In genomic region chr12:53752192-53752601, GRCh38 we compare ENCODE assay signal across 16 cellular contexts. TPM values are rescaled to one million over a fixed set of nuclear protein-coding genes. Genes with fewer than 3 reads are reported as not detected.
DNase-seq lines count a peak whose midpoint lies in the region; ATAC-seq and TF ChIP-seq lines count a peak whose summit lies in the region.
"Had no signal": no experiment of that assay in that cellular context is flagged by ENCODE, and none has a peak within 500 bp of the region (broad histone marks: within the 10 kb centered on the region; RNA-seq: fewer than 3 reads in every experiment).

No MANE protein-coding gene starts in this region.

- peak overlapping the region; percentile 68 for H3K9ac ChIP-seq in neural cell (ENCODE audit: low read length)

- TF ChIP-seq CTCF in cardiac muscle cell (IDR thresholded peaks at IDR 0.05; ENCODE audit: low read depth, low read length) (no peak), neural cell (IDR thresholded peaks at IDR 0.05; ENCODE audit: poor library complexity, severe bottlenecking) (no peak), uterus (IDR thresholded peaks at IDR 0.05) (no peak)

- H3K36me3 ChIP-seq in cardiac muscle cell, result no peaks in the 10 kb centered on the region
- H3K36me3 ChIP-seq in ectodermal cell (ENCODE audit: control insufficient read depth, insufficient read depth, low read length), result no peaks in the 10 kb centered on the region
- no peaks in the 10 kb centered on the region for H3K36me3 ChIP-seq in neural cell (ENCODE audit: insufficient read depth, low read length)
- H3K36me3 ChIP-seq in uterus, result no peaks in the 10 kb centered on the region

- H3K9me3 ChIP-seq in cardiac muscle cell (ENCODE audit: low read depth), result no peaks in the 10 kb centered on the region
- H3K9me3 ChIP-seq in ectodermal cell (ENCODE audit: control insufficient read depth, low read length), result no peaks in the 10 kb centered on the region
- no peaks in the 10 kb centered on the region for H3K9me3 ChIP-seq in neural cell (ENCODE audit: low read length)
- no peaks in the 10 kb centered on the region for H3K9me3 ChIP-seq in uterus

- no peak for TF ChIP-seq POLR2A in uterus (IDR thresholded peaks at IDR 0.05)

- ATAC-seq in left cardiac atrium (no peak), HG03139 (IDR thresholded peaks at IDR 0.05; ENCODE audit: unreplicated experiment) (no peak)

- H2AFZ ChIP-seq in neural cell (ENCODE audit: low read depth, low read length), result no peak overlapping the region

- WGBS in ectodermal cell, 2 experiments, result 28% methylated on average over 13 of the region's 13 CpGs

- H3K4me1 ChIP-seq in cardiac muscle cell (ENCODE audit: low read depth), result no peaks in the 10 kb centered on the region
- H3K4me1 ChIP-seq in ectodermal cell (ENCODE audit: control insufficient read depth, insufficient read depth, low read length), result peaks cover 30% of the 10 kb centered on the region
- H3K4me1 ChIP-seq in uterus, result no peaks in the 10 kb centered on the region

- H4K20me1 ChIP-seq in neural cell (ENCODE audit: insufficient read depth), result no peaks in the 10 kb centered on the region

- peaks cover 93% of the 10 kb centered on the region for H3K27me3 ChIP-seq in cardiac muscle cell
- peaks cover 89% of the 10 kb centered on the region for H3K27me3 ChIP-seq in ectodermal cell (ENCODE audit: control insufficient read depth, insufficient read depth, low read length, poor library complexity, severe bottlenecking)
- H3K27me3 ChIP-seq in neural cell (ENCODE audit: insufficient read depth, low read depth, low read length), result peaks cover 22% of the 10 kb centered on the region
- H3K27me3 ChIP-seq in uterus, result no peaks in the 10 kb centered on the region

- H3F3A ChIP-seq in neural cell (ENCODE audit: insufficient read depth, low read length, poor library complexity, severe bottlenecking), result peaks cover 13% of the 10 kb centered on the region

- TF ChIP-seq EP300 in neural cell (conservative IDR thresholded peaks at IDR 0.05; ENCODE audit: poor library complexity, severe bottlenecking), result no peak

- H3K4me3 ChIP-seq in cardiac muscle cell (peak overlapping the region; percentile 41), ectodermal cell (ENCODE audit: insufficient read depth, low read depth, low read length) (peak overlapping the region; percentile 42), neural cell (ENCODE audit: low read length) (peak overlapping the region; percentile 51), uterus (peak overlapping the region; percentile 52 to 53)

- no peak for TF ChIP-seq RAD21 in neural cell (conservative IDR thresholded peaks at IDR 0.05)

- DNase-seq in cardiac muscle cell (ENCODE audit: low read depth in 1 of 2, low spot score in 1 of 2) (no peak), left cardiac atrium (no peak), uterus (no peak), COLO829 (ENCODE audit: low spot score) (no peak), kidney tubule cell (ENCODE audit: low spot score) (no peak)
- DNase-seq: ACHN, HCEC 1CT, NCI-H1436 treated with DMSO at 0.1 percent for 48 hours, NCI-H524 treated with DMSO at 0.1 percent for 48 hours had no signal

- H3K27ac ChIP-seq in cardiac muscle cell (no peak overlapping the region), ectodermal cell (ENCODE audit: insufficient read depth, low read depth, low read length, poor library complexity, severe bottlenecking) (no peak overlapping the region), neural cell (ENCODE audit: low read length) (peak overlapping the region; percentile 95), uterus (peak overlapping the region in 1 of 2 donors; percentile 55)

- H3K4me2 ChIP-seq in neural cell (ENCODE audit: low read length), result no peak overlapping the region

- intact Hi-C loops in left cardiac atrium (cut with DNase I) (no loop called here), uterus (cut with DNase I; ENCODE audit: low total_unique reads) (no loop called here)

- no peaks in the 10 kb centered on the region for H3K79me2 ChIP-seq in neural cell (replicated peaks; ENCODE audit: insufficient read depth, low read length)

- H3K9me2 ChIP-seq in neural cell (ENCODE audit: insufficient read depth, low read length), result no peaks in the 10 kb centered on the region

TF ChIP-seq in neural cell, 6 proteins besides CTCF, POLR2A, EP300 and RAD21:
- no peak for TF ChIP-seq SMC3 (conservative IDR thresholded peaks at IDR 0.05; ENCODE audit: poor library complexity)
- no peak for TF ChIP-seq EZH2 (IDR thresholded peaks at IDR 0.05; ENCODE audit: borderline replicate concordance, insufficient read depth, low read length, poor library complexity, severe bottlenecking)
- no peak for TF ChIP-seq POLR2AphosphoS5 (IDR thresholded peaks at IDR 0.05)
- no peak for TF ChIP-seq MXI1 (conservative IDR thresholded peaks at IDR 0.05; ENCODE audit: poor library complexity, severe bottlenecking)
- no peak for TF ChIP-seq REST (IDR thresholded peaks at IDR 0.05; ENCODE audit: borderline replicate concordance)
- TF ChIP-seq TAF1 (IDR thresholded peaks at IDR 0.05; ENCODE audit: low read depth), result no peak

RNA-seq across cellular contexts. Expression of gene CISTR, which starts 0.4 kb away (rescaled TPM):
- total RNA-seq in cardiac muscle cell (not detected in 2 replicates), left cardiac atrium (1 to 10 TPM; 1.4 to 1.9 TPM), uterus (not detected)
- polyA plus RNA-seq in cardiac muscle cell (0.34 and 0.55 TPM in 2 replicates), neural cell (not detected in 2 replicates)
- not detected for polyA plus RNA-seq in ectodermal cell (2013, experiment 1 of 4)
- not detected for polyA plus RNA-seq in ectodermal cell (2013, experiment 2 of 4)
- not detected for polyA plus RNA-seq in ectodermal cell (2013, experiment 3 of 4)
- polyA plus RNA-seq in ectodermal cell (2013, experiment 4 of 4), result not detected
- not detected in 2 replicates for polyA minus RNA-seq in neural cell
- total RNA-seq: activated CD8-positive, alpha-beta memory T cell treated with anti-CD3 and anti-CD28 coated beads for 36 hours; natural killer cell; urinary bladder had no signal
- polyA plus RNA-seq: keratinocyte, urinary bladder had no signal

RNA-seq across cellular contexts. Expression of gene CALCOCO1, which starts 24.9 kb away (rescaled TPM):
- total RNA-seq in cardiac muscle cell (116 and 187 TPM in 2 replicates), left cardiac atrium (100 to 1,000 TPM; 141 to 160 TPM), uterus (100 to 1,000 TPM; 121 to 219 (median 152) TPM)
- polyA plus RNA-seq in cardiac muscle cell (128 and 176 TPM in 2 replicates), neural cell (169 and 187 TPM in 2 replicates)
- polyA plus RNA-seq in ectodermal cell (2013, experiment 1 of 4), result 65.5 TPM
- polyA plus RNA-seq in ectodermal cell (2013, experiment 2 of 4), result 66.7 TPM
- polyA plus RNA-seq in ectodermal cell (2013, experiment 3 of 4), result 51.8 TPM
- polyA plus RNA-seq in ectodermal cell (2013, experiment 4 of 4), result 63.4 TPM
- polyA minus RNA-seq in neural cell, result 134 and 165 TPM in 2 replicates
